8 cellular contexts compared by ENCODE assay signal in the genomic region with DNA sequence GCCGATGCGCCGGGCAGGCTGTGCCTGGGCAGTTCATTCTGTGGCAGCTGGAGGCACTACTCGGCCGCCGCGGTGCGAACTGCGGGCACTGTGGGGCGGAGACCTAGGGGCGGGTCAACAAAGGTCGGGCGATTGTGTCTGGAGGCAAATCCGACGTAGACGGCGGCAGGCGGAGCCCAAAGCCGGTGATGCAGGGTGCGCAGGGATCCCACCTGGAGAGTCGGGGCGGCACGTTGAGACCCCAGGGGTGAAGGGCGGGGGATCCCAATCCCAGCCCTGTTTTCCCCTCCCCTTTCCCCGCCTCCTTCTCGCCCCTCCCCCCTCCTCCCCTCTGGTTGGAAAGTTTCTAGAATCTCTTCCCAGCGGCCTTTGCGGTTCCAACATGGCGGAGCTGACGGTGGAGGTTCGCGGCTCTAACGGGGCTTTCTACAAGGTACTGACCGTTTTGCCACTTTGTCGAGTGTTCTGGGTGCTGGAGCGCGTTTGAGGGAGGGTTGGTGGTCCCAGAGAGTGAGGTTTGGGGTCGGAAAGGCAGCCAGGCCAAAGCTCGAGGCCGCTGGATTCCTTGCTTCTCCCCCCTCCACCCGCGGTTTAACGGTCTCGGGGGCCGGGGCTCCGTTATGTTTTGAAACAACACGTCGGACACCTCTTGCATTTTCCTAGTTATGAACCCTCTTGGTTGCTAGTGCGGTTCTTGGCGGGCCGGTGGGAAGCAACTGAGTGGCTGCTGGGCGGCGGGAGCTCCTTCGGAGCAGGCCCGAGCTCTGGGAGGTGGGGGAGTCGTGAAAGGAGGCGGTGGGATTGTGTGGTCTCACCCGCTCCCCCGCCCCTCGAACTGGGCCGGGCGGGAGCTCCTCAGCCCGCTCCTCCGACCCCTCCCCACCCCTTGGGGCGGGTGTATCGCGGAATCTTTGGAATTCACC. TPM values are rescaled to one million over a fixed set of nuclear protein-coding genes. Genes with fewer than 3 reads are reported as not detected.
DNase-seq lines count a peak whose midpoint lies in the region; ATAC-seq and TF ChIP-seq lines count a peak whose summit lies in the region.

A gene (plus strand): TSS at position 367 of the 923 bp plus-strand sequence. CDS start 16 bp downstream, at position 383.

- peaks cover 27 to 49% of the 10 kb centered on the region in 2 donors for H3K4me1 Mint-ChIP-seq in effector memory CD8-positive, alpha-beta T cell (ENCODE audit: low read depth in 2 of 2)

- H3K27me3 ChIP-seq in mesenchymal stem cell (ENCODE audit: control insufficient read depth in 1 of 2, insufficient read depth in 1 of 2, low read length in 2 of 2), result no peaks in the 10 kb centered on the region

- peak within 1 kb of the TSS; percentile 93 for H4K91ac ChIP-seq in mesenchymal stem cell (ENCODE audit: low read length)

- peak within 1 kb of the TSS; percentile 100 for H3K9ac ChIP-seq in mesenchymal stem cell (ENCODE audit: low read length)

- peak within 1 kb of the TSS; percentile 92 to 96 for H3K18ac ChIP-seq in mesenchymal stem cell (ENCODE audit: low read depth in 1 of 2, low read length in 2 of 2)

- H2BK12ac ChIP-seq in mesenchymal stem cell (ENCODE audit: low read length in 2 of 2), result no peak within 1 kb of the TSS

- H3K27ac Mint-ChIP-seq in effector memory CD8-positive, alpha-beta T cell, result peak within 1 kb of the TSS; percentile 95 to 98

- CTCF ChIA-PET in activated CD8-positive, alpha-beta memory T cell treated with anti-CD3 and anti-CD28 coated beads for 36 hours (lab: Charles Lee), result interaction anchor here (0.6 to 1.4 kb wide), 6 partner anchors 20 to 1739 kb away, joined by 3 to 4 read pairs (median 3); a partner anchor contains a TSS

- no peaks in the 10 kb centered on the region for H3K27me3 Mint-ChIP-seq in effector memory CD8-positive, alpha-beta T cell

- POLR2A ChIA-PET in activated CD8-positive, alpha-beta memory T cell treated with anti-CD3 and anti-CD28 coated beads for 36 hours (lab: Charles Lee), result interaction anchor here (0.8 to 2.4 kb wide), 5 partner anchors 19 to 1566 kb away, joined by 3 to 15 read pairs (median 5); a partner anchor contains a TSS

- peak within 1 kb of the TSS; percentile 73 for H2BK120ac ChIP-seq in mesenchymal stem cell (ENCODE audit: low read depth, low read length)

- peak within 1 kb of the TSS; percentile 97 for H4K8ac ChIP-seq in mesenchymal stem cell (ENCODE audit: low read length)

- peaks cover 8 to 24% of the 10 kb centered on the region in 2 experiments for H3K36me3 ChIP-seq in mesenchymal stem cell (ENCODE audit: control insufficient read depth in 1 of 2, insufficient read depth in 2 of 2, low read depth in 1 of 2, low read length in 2 of 2)

- H3K4me1 ChIP-seq in mesenchymal stem cell (ENCODE audit: control insufficient read depth, insufficient read depth, low read depth, low read length), result no peaks in the 10 kb centered on the region

- peak within 1 kb of the TSS; percentile 58 for H2AFZ ChIP-seq in mesenchymal stem cell (ENCODE audit: low read depth, low read length)

- peaks cover 32% of the 10 kb centered on the region for H3K36me3 Mint-ChIP-seq in effector memory CD8-positive, alpha-beta T cell (ENCODE audit: insufficient read depth)

- peak within 1 kb of the TSS; percentile 97 for H2BK15ac ChIP-seq in mesenchymal stem cell (ENCODE audit: low read depth, poor library complexity, severe bottlenecking)

- H3K14ac ChIP-seq in mesenchymal stem cell (ENCODE audit: low read length in 2 of 2), result peak within 1 kb of the TSS; percentile 11 to 61

- peak within 1 kb of the TSS; percentile 91 to 99 for H3K4me3 ChIP-seq in mesenchymal stem cell (ENCODE audit: insufficient read depth in 1 of 2, low read depth in 1 of 2, low read length in 2 of 2)

- DNase-seq in COR-L47 (lab: John Stamatoyannopoulos, UW) (peak; percentile 89), GM20000 (ENCODE audit: low spot score) (peak; percentile 82), HT-29 (ENCODE audit: low spot score) (peak; percentile 90), mesenchymal stem cell (peak; percentile 88)
- peak; percentile 96 for DNase-seq in NK-92 treated with Interleukin-12 subunit alpha and Interleukin-12 subunit beta, amount 100 ng/mL, for 24 hours (lab: John Stamatoyannopoulos, UW)
- peak; percentile 88 to 92 (median 88) for DNase-seq in effector memory CD8-positive, alpha-beta T cell
- peak; percentile 83 for DNase-seq in stimulated activated CD8-positive, alpha-beta memory T cell treated with anti-CD3 and anti-CD28 coated beads, Interleukin-15, amount 100 ng/mL, for 1 hour (ENCODE audit: low read depth)

- peak within 1 kb of the TSS; percentile 94 to 97 for H3K4me3 Mint-ChIP-seq in effector memory CD8-positive, alpha-beta T cell

- peak within 1 kb of the TSS; percentile 77 for H3K4me2 ChIP-seq in mesenchymal stem cell (ENCODE audit: low read length, poor library complexity, severe bottlenecking)

- no peaks in the 10 kb centered on the region for H3K9me3 ChIP-seq in mesenchymal stem cell (ENCODE audit: control insufficient read depth, low read length)

- peak within 1 kb of the TSS; percentile 64 to 98 for H3K4ac ChIP-seq in mesenchymal stem cell (ENCODE audit: low read depth in 1 of 2, low read length in 2 of 2)

- no peak within 1 kb of the TSS for H3K23ac ChIP-seq in mesenchymal stem cell (ENCODE audit: low read length in 2 of 2)

- H3K79me1 ChIP-seq in mesenchymal stem cell (replicated peaks; ENCODE audit: low read length, poor library complexity, severe bottlenecking), result no peaks in the 10 kb centered on the region

- H2BK5ac ChIP-seq in mesenchymal stem cell (ENCODE audit: low read depth, low read length, poor library complexity, severe bottlenecking), result peak within 1 kb of the TSS; percentile 76

- peak; percentile 90 for ATAC-seq in effector memory CD8-positive, alpha-beta T cell (replicated peaks)

- H2AK5ac ChIP-seq in mesenchymal stem cell (ENCODE audit: low read length, severe bottlenecking), result no peak within 1 kb of the TSS

- WGBS in mesenchymal stem cell, result under 1% methylated on average over 46 of the region's 67 CpGs

- peak within 1 kb of the TSS; percentile 91 for H3K27ac ChIP-seq in mesenchymal stem cell (ENCODE audit: low read length, poor library complexity, severe bottlenecking)

- TF ChIP-seq CTCF in GM20000 (IDR thresholded peaks at IDR 0.05; ENCODE audit: extremely low read depth, missing control alignments), result peak; percentile 79

- no peaks in the 10 kb centered on the region for H3K9me3 Mint-ChIP-seq in effector memory CD8-positive, alpha-beta T cell

RNA-seq across cellular contexts. Expression of the gene that starts here (rescaled TPM):
- 44.9 and 54.4 TPM in 2 replicates for total RNA-seq in HT-29 (2014; rRNA removed; shearing (Covaris generic))
- total RNA-seq in activated CD8-positive, alpha-beta memory T cell treated with anti-CD3 and anti-CD28 coated beads for 36 hours, result 100 to 1,000 TPM; 135 to 147 TPM
- polyA plus RNA-seq in mesenchymal stem cell (2013, experiment 1 of 2), result 139 TPM
- 136 TPM for polyA plus RNA-seq in mesenchymal stem cell (2013, experiment 2 of 2)

Comparison
In these comparisons a context has a peak if more than half of its experiments do, and no peak if none do; other contexts are left out.
1. Peak in every context shown above with its lines: DNase-seq, ATAC-seq, H3K4me3 ChIP-seq and H3K27ac ChIP-seq.